Comparison of ENCODE assay signal across 9 cellular contexts in genomic region chr5:98771389-98772109, GRCh38. TPM values are rescaled to one million over a fixed set of nuclear protein-coding genes. Genes with fewer than 3 reads are reported as not detected.
DNase-seq lines count a peak whose midpoint lies in the region; ATAC-seq, FAIRE-seq and TF ChIP-seq lines count a peak whose summit lies in the region.
"Had no signal": no experiment of that assay in that cellular context is flagged by ENCODE, and none has a peak within 500 bp of the region (broad histone marks: within the 10 kb centered on the region; RNA-seq: fewer than 3 reads in every experiment).

No MANE protein-coding gene starts in this region.

- H3K36me3 Mint-ChIP-seq in immature natural killer cell, result no peaks in the 10 kb centered on the region

- peak overlapping the region; percentile 62 to 76 (median 69) for H3K4me3 ChIP-seq in BLaER1 treated with 17β-estradiol and CSF1 and Interleukin-3, amounts not matched to agents 10 nM and 100 nM
- peak overlapping the region; percentile 69 for H3K4me3 ChIP-seq in bronchial epithelial cell (ENCODE audit: low read depth, low read length)
- peak overlapping the region; percentile 67 to 87 (median 78) for H3K4me3 ChIP-seq in skeletal muscle tissue (ENCODE audit: low read length in 3 of 3)

- peak overlapping the region; percentile 82 to 97 (median 95) for H3K4me3 Mint-ChIP-seq in immature natural killer cell

- H3K9ac ChIP-seq in BLaER1 treated with 17β-estradiol and CSF1 and Interleukin-3, amounts not matched to agents 10 nM and 100 nM, result peak overlapping the region; percentile 50 to 76 (median 68)
- H3K9ac ChIP-seq in skeletal muscle tissue (ENCODE audit: low read depth in 1 of 3, low read length in 3 of 3), result peak overlapping the region; percentile 74 to 84 (median 82)

- H3K9me3 ChIP-seq in BLaER1 treated with 17β-estradiol and CSF1 and Interleukin-3, amounts not matched to agents 10 nM and 100 nM (replicated peaks in 1 of 11), result peaks cover 0 to 9% (median 0%) of the 10 kb centered on the region in 11 experiments; a peak in 4 of 22 replicates
- no peaks in the 10 kb centered on the region for H3K9me3 ChIP-seq in skeletal muscle tissue (ENCODE audit: control insufficient read depth in 3 of 3, low read length in 3 of 3)

- DNase-seq in NCI-H146 (lab: John Stamatoyannopoulos, UW) (peak; percentile 66), T follicular helper cell (ENCODE audit: low read depth) (peak; percentile 52), bronchial epithelial cell (ENCODE audit: low read depth) (peak; percentile 87), immature natural killer cell (peak; percentile 51 to 54 (median 53))

- H3K27ac ChIP-seq in BLaER1 treated with 17β-estradiol and CSF1 and Interleukin-3, amounts not matched to agents 10 nM and 100 nM, result peak overlapping the region in 9 of 11 experiments; percentile 30 to 67 (median 49); a peak in 18 of 22 replicates
- peak overlapping the region; percentile 22 for H3K27ac ChIP-seq in skeletal muscle tissue (ENCODE audit: low read depth, low read length)

- H4K20me1 ChIP-seq in BLaER1 treated with 17β-estradiol and CSF1 and Interleukin-3, amounts not matched to agents 10 nM and 100 nM, result peaks cover 17 to 29% (median 26%) of the 10 kb centered on the region in 11 experiments; a peak in 21 of 22 replicates

- ATAC-seq in GM19395 (IDR thresholded peaks at IDR 0.05; ENCODE audit: unreplicated experiment) (peak; percentile 15), HG03565 (IDR thresholded peaks at IDR 0.05; ENCODE audit: unreplicated experiment) (no peak)

- peak overlapping the region; percentile 86 to 100 (median 98) for H3K4me2 ChIP-seq in BLaER1 treated with 17β-estradiol and CSF1 and Interleukin-3, amounts not matched to agents 10 nM and 100 nM

- peak; percentile 73 for TF ChIP-seq CTCF in bronchial epithelial cell (IDR thresholded peaks at IDR 0.05; ENCODE audit: insufficient read depth, low read length, severe bottlenecking)

- peaks cover 52 to 74% of the 10 kb centered on the region in 2 donors for H3K4me1 Mint-ChIP-seq in immature natural killer cell

- peaks cover 34 to 61% (median 45%) of the 10 kb centered on the region in 10 experiments for H3K4me1 ChIP-seq in BLaER1 treated with 17β-estradiol and CSF1 and Interleukin-3, amounts not matched to agents 10 nM and 100 nM
- peaks cover 37 to 46% (median 42%) of the 10 kb centered on the region in 3 donors for H3K4me1 ChIP-seq in skeletal muscle tissue (ENCODE audit: control insufficient read depth in 3 of 3, insufficient read depth in 3 of 3, low read length in 3 of 3)

- peaks cover 0 to 2% (median 0%) of the 10 kb centered on the region in 11 experiments; a peak in 1 of 22 replicates for H3K36me3 ChIP-seq in BLaER1 treated with 17β-estradiol and CSF1 and Interleukin-3, amounts not matched to agents 10 nM and 100 nM
- H3K36me3 ChIP-seq in bronchial epithelial cell (ENCODE audit: control insufficient read depth, insufficient read depth, low read length), result no peaks in the 10 kb centered on the region
- no peaks in the 10 kb centered on the region for H3K36me3 ChIP-seq in skeletal muscle tissue (ENCODE audit: control insufficient read depth in 3 of 3, insufficient read depth in 3 of 3, low read length in 3 of 3)

- H3K27me3 Mint-ChIP-seq in immature natural killer cell (ENCODE audit: low read depth in 3 of 3), result peaks cover 41 to 54% (median 54%) of the 10 kb centered on the region in 3 donors

- peaks cover 0 to 2% (median 0%) of the 10 kb centered on the region in 6 donors for H3K9me3 Mint-ChIP-seq in immature natural killer cell

- FAIRE-seq in bronchial epithelial cell (lab: Jason Lieb, UNC), result no peak
- FAIRE-seq: TTC549 had no signal

- H3K27ac Mint-ChIP-seq in immature natural killer cell, result peak overlapping the region in 2 of 6 donors; percentile 42 to 53

- peaks cover 15 to 28% (median 21%) of the 10 kb centered on the region in 11 experiments; a peak in 19 of 22 replicates for H3K27me3 ChIP-seq in BLaER1 treated with 17β-estradiol and CSF1 and Interleukin-3, amounts not matched to agents 10 nM and 100 nM
- no peaks in the 10 kb centered on the region for H3K27me3 ChIP-seq in bronchial epithelial cell (ENCODE audit: control insufficient read depth, insufficient read depth, low read length)
- no peaks in the 10 kb centered on the region for H3K27me3 ChIP-seq in skeletal muscle tissue (ENCODE audit: control insufficient read depth in 3 of 3, insufficient read depth in 3 of 3, low read length in 3 of 3)

RNA-seq across cellular contexts. Expression of gene RGMB, which starts 1.9 kb away (rescaled TPM):
- total RNA-seq in bronchial epithelial cell (6.8 and 6.9 TPM in 2 replicates), skeletal muscle tissue (29.7 TPM)
- polyA plus RNA-seq in immature natural killer cell, result under 1 TPM in 1 of 3 donors, not detected in 2; 0.27 TPM
